Comparison of ENCODE assay signal across 1 cellular context in genomic region chr15:92599394-92599970, GRCh38.
TF ChIP-seq lines count a peak whose summit lies in the region.

No MANE protein-coding gene starts in this region.

TF ChIP-seq in IMR-90, 13 proteins besides CTCF, POLR2A, EP300 and RAD21:
- TF ChIP-seq MAZ (IDR thresholded peaks at IDR 0.05; ENCODE audit: borderline replicate concordance, low read depth, low read length) = no peak
- TF ChIP-seq SMC3 (IDR thresholded peaks at IDR 0.05; ENCODE audit: low read depth, low read length) = no peak
- TF ChIP-seq MXI1 (IDR thresholded peaks at IDR 0.05; ENCODE audit: borderline replicate concordance, low read depth, low read length) = no peak
- no peak for TF ChIP-seq RFX5 (IDR thresholded peaks at IDR 0.05; ENCODE audit: low read depth, low read length)
- TF ChIP-seq CHD1 (IDR thresholded peaks at IDR 0.05; ENCODE audit: low read depth, low read length) = no peak
- no peak for TF ChIP-seq ELK1 (IDR thresholded peaks at IDR 0.05; ENCODE audit: borderline replicate concordance, low read depth, low read length)
- no peak for TF ChIP-seq FOS (IDR thresholded peaks at IDR 0.05; ENCODE audit: low read depth, low read length)
- TF ChIP-seq CEBPB (IDR thresholded peaks at IDR 0.05; ENCODE audit: low read depth, low read length) = no peak
- no peak for TF ChIP-seq BHLHE40 (IDR thresholded peaks at IDR 0.05; ENCODE audit: low read depth, low read length)
- no peak for TF ChIP-seq RCOR1 (IDR thresholded peaks at IDR 0.05; ENCODE audit: insufficient replicate concordance, low read length)
- no peak for TF ChIP-seq NFE2L2 (IDR thresholded peaks at IDR 0.05; ENCODE audit: low read depth, low read length)
- TF ChIP-seq MAFK (IDR thresholded peaks at IDR 0.05; ENCODE audit: low read depth, low read length) = no peak
- TF ChIP-seq USF2 (IDR thresholded peaks at IDR 0.05; ENCODE audit: low read depth, low read length) = no peak
